Comparison of ENCODE assay signal across 8 cellular contexts in genomic region chr5:176994460-176995121, GRCh38. TPM values are rescaled to one million over a fixed set of nuclear protein-coding genes. Genes with fewer than 3 reads are reported as not detected.
DNase-seq lines count a peak whose midpoint lies in the region; ATAC-seq and TF ChIP-seq lines count a peak whose summit lies in the region.

No MANE protein-coding gene starts in this region.

- no TSS peak for BruUV-seq in MCF 10A (replicated peaks; lab: Mats Ljungman, UMichigan)

- H3K36me3 Mint-ChIP-seq in MCF 10A (ENCODE audit: insufficient read depth, unreplicated experiment) = peaks cover 26% of the 10 kb centered on the region

- H3K4me1 Mint-ChIP-seq in MCF 10A (ENCODE audit: insufficient read depth, unreplicated experiment) = peaks cover 40% of the 10 kb centered on the region

- ATAC-seq in left cardiac atrium = peak; percentile 74 to 91
- no peak for ATAC-seq in GM19397 (IDR thresholded peaks at IDR 0.05; ENCODE audit: unreplicated experiment)
- ATAC-seq in HG03135 (IDR thresholded peaks at IDR 0.05; ENCODE audit: unreplicated experiment) = no peak

- no peaks in the 10 kb centered on the region for H3K9me3 Mint-ChIP-seq in MCF 10A (ENCODE audit: unreplicated experiment)

- H3K4me3 ChIP-seq in breast epithelium (no peak overlapping the region), uterus (no peak overlapping the region)

- POLR2A ChIA-PET in MCF 10A (lab: Yijun Ruan, JAX) = interaction anchor here (0.6 to 1.2 kb wide), 5 partner anchors 10 to 1152 kb away, joined by 3 to 6 read pairs (median 3); partner anchors contain the start of gene UIMC1

- H3K27ac ChIP-seq in breast epithelium (no peak overlapping the region), uterus (peak overlapping the region; percentile 41 to 73)

- no peak overlapping the region for H3K4me3 Mint-ChIP-seq in MCF 10A (ENCODE audit: unreplicated experiment)

- TF ChIP-seq POLR2A in breast epithelium (IDR thresholded peaks at IDR 0.05) (no peak), uterus (IDR thresholded peaks at IDR 0.05) (no peak)

- CTCF ChIA-PET in MCF 10A (lab: Yijun Ruan, JAX) = interaction anchor here (0.6 to 1.0 kb wide), 3 partner anchors 11 to 118 kb away, joined by 3 read pairs; no protein-coding TSS in a partner anchor

- H3K27ac Mint-ChIP-seq in MCF 10A (ENCODE audit: low read depth, unreplicated experiment) = peak overlapping the region; percentile 59

- no peak for TF ChIP-seq CTCF in MCF 10A (IDR thresholded peaks at IDR 0.05; ENCODE audit: unreplicated experiment)
- TF ChIP-seq CTCF in breast epithelium (IDR thresholded peaks at IDR 0.05) = no peak
- TF ChIP-seq CTCF in uterus (IDR thresholded peaks at IDR 0.05) = no peak

- DNase-seq in MCF 10A (ENCODE audit: unreplicated experiment) (peak; percentile 75), breast epithelium (ENCODE audit: low spot score in 2 of 2) (no peak), SIG-M5 treated with dmso at 0.1 percent for 504 hours (lab: John Stamatoyannopoulos, UW; ENCODE audit: unreplicated experiment) (peak; percentile 99), left cardiac atrium (peak; percentile 53), uterus (no peak), COR-L47 (lab: John Stamatoyannopoulos, UW) (no peak)

- no peaks in the 10 kb centered on the region for H3K27me3 ChIP-seq in breast epithelium
- H3K27me3 ChIP-seq in uterus = no peaks in the 10 kb centered on the region

- H3K36me3 ChIP-seq in breast epithelium (no peaks in the 10 kb centered on the region), uterus (no peaks in the 10 kb centered on the region)

- H3K9me3 ChIP-seq in breast epithelium (peaks cover 0 to 10% of the 10 kb centered on the region in 2 donors), uterus (no peaks in the 10 kb centered on the region)

- H3K4me1 ChIP-seq in breast epithelium (no peaks in the 10 kb centered on the region), uterus (no peaks in the 10 kb centered on the region)

- intact Hi-C loops in MCF 10A (cut with micrococcal nuclease) = no loop called here
- intact Hi-C loops in breast epithelium (cut with DNase I; ENCODE audit: low total_unique reads) = no loop called here
- intact Hi-C loops in left cardiac atrium (cut with DNase I) = no loop called here
- intact Hi-C loops in uterus (cut with DNase I; ENCODE audit: low total_unique reads) = no loop called here

- no peaks in the 10 kb centered on the region for H3K27me3 Mint-ChIP-seq in MCF 10A (ENCODE audit: insufficient read depth, unreplicated experiment)

RNA-seq across cellular contexts. Expression of gene UIMC1, which starts 12.0 kb away (rescaled TPM):
- total RNA-seq in MCF 10A (2022) (79.3 and 96.3 TPM in 2 replicates), breast epithelium (10 to 100 TPM; 27.8 to 61.3 (median 53.1) TPM), left cardiac atrium (10 to 100 TPM; 25.4 to 32.1 TPM), uterus (10 to 100 TPM; 12.3 to 93.2 (median 50.0) TPM)

RNA-seq across cellular contexts. Expression of gene ZNF346, which starts 27.9 kb away (rescaled TPM):
- total RNA-seq in MCF 10A (2022) (32.5 and 36.6 TPM in 2 replicates), breast epithelium (10 to 100 TPM; 13.6 to 28.2 (median 19.2) TPM), left cardiac atrium (10 to 100 TPM in 1 of 2 donors, 1 to 10 TPM in 1; 9.9 to 11.6 TPM), uterus (10 to 100 TPM; 10.5 to 38.5 (median 29.2) TPM)

Comparison
In these comparisons a context has a peak if more than half of its experiments do, and no peak if none do; other contexts are left out.
1. DNase-seq: peak in MCF 10A (single experiment), SIG-M5 treated with dmso at 0.1 percent for 504 hours (single experiment) and left cardiac atrium (single experiment); none in breast epithelium (0 of 2), uterus (0 of 2) and COR-L47 (single experiment).
2. H3K27ac ChIP-seq: peak in uterus (2 of 2); none in breast epithelium (0 of 2).
3. ATAC-seq: peak in left cardiac atrium (2 of 2); none in GM19397 (single experiment) and HG03135 (single experiment).